13 cellular contexts compared by ENCODE assay signal in genomic region chr17:41576740-41577139, GRCh38. TPM values are rescaled to one million over a fixed set of nuclear protein-coding genes. Genes with fewer than 3 reads are reported as not detected.
DNase-seq lines count a peak whose midpoint lies in the region; ATAC-seq, FAIRE-seq and TF ChIP-seq lines count a peak whose summit lies in the region.
"Not testable (repeated sequence)": the region's sequence is repeated elsewhere in the genome, so short reads cannot be mapped to it uniquely, and the experiment has no call there.
"Had no signal": no experiment of that assay in that cellular context is flagged by ENCODE, and none has a peak within 500 bp of the region (broad histone marks: within the 10 kb centered on the region; RNA-seq: fewer than 3 reads in every experiment).

No MANE protein-coding gene starts in this region.

- TF ChIP-seq POLR2A in K562 (conservative IDR thresholded peaks at IDR 0.05); stomach (IDR thresholded peaks at IDR 0.05): not testable (repeated sequence)

- not testable (repeated sequence) for H3K27me3 Mint-ChIP-seq in Calu3 (ENCODE audit: unreplicated experiment)

- not testable (repeated sequence) for TF ChIP-seq CTCF in Calu3 (IDR thresholded peaks at IDR 0.05; ENCODE audit: unreplicated experiment); K562 (IDR thresholded peaks at IDR 0.05 in 2 of 3, conservative IDR thresholded peaks at IDR 0.05 in 1 of 3; ENCODE audit: insufficient read depth in 2 of 3, low read depth in 1 of 3, low read length in 3 of 3); mucosa of descending colon (IDR thresholded peaks at IDR 0.05); stomach (IDR thresholded peaks at IDR 0.05)
- 0 out of 2 replicates have a peak, but pooled peaks have one; percentile 30 for TF ChIP-seq CTCF in PC-9 (conservative IDR thresholded peaks at IDR 0.05)

- H3K9me2 ChIP-seq in PC-9 (ENCODE audit: insufficient read depth) = not testable (repeated sequence)

- H3K4me1 ChIP-seq in PC-9 (replicated peaks; ENCODE audit: insufficient read depth) (peaks cover 44% of the 10 kb centered on the region), K562 (replicated peaks in 1 of 2; ENCODE audit: control insufficient read depth in 2 of 2, insufficient read depth in 2 of 2, low read length in 2 of 2) (peaks cover 2 to 14% of the 10 kb centered on the region in 2 experiments; a peak in 3 of 5 replicates)
- not testable (repeated sequence) for H3K4me1 ChIP-seq in mucosa of descending colon (ENCODE audit: low read depth); stomach

- H3K9me3 ChIP-seq in PC-9 (ENCODE audit: insufficient read depth, low read depth); K562 (replicated peaks; ENCODE audit: control insufficient read depth, insufficient read depth, low read depth, low read length); mucosa of descending colon; stomach: not testable (repeated sequence)

- not testable (repeated sequence) for H3K4me2 ChIP-seq in PC-9; K562 (ENCODE audit: insufficient read depth, low read length)

- not testable (repeated sequence) for TF ChIP-seq EP300 in K562 (IDR thresholded peaks at IDR 0.05; ENCODE audit: low read length); stomach (IDR thresholded peaks at IDR 0.05)

- in situ Hi-C loops in K562 (cut with MboI) = not testable (repeated sequence)

- H3K4me3 ChIP-seq in PC-9, K562, mucosa of descending colon, stomach: not testable (repeated sequence)

- CTCF ChIA-PET in Calu3 (lab: Charles Lee) (interaction anchor here (0.6 to 2.3 kb wide), 3 partner anchors 28 to 1358 kb away, joined by 4 to 5 read pairs (median 4); partner anchors contain the start of gene WIPF2), PC-9 (lab: Charles Lee) (interaction anchor here (1.3 kb wide), 1 partner anchor 28 kb away, joined by 7 read pairs; no protein-coding TSS in a partner anchor), K562 (lab: Yijun Ruan, JAX; ENCODE audit: low intra/inter-chr PET ratio) (interaction anchor here (0.7 kb wide), 1 partner anchor 71 kb away, joined by 3 read pairs; no protein-coding TSS in a partner anchor)

- H3K36me3 Mint-ChIP-seq in Calu3 (ENCODE audit: insufficient read depth, unreplicated experiment) = not testable (repeated sequence)

- not testable (repeated sequence) for H3K9me3 Mint-ChIP-seq in Calu3 (ENCODE audit: low read depth, unreplicated experiment)

- H3K27me3 ChIP-seq in PC-9 (ENCODE audit: insufficient read depth, low read depth) = not testable (repeated sequence)
- H3K27me3 ChIP-seq in K562 (ENCODE audit: control insufficient read depth in 2 of 2, insufficient read depth in 2 of 2, low read length in 2 of 2) = peaks cover 13 to 20% of the 10 kb centered on the region in 2 experiments
- peaks cover 0 to 77% (median 15%) of the 10 kb centered on the region in 3 donors for H3K27me3 ChIP-seq in stomach

- 0% methylated on average over 2 of the region's 4 CpGs for WGBS in K562 (ENCODE audit: insufficient coverage, low coverage, missing lambda C conversion rate)
- 61 to 94% (median 76%) methylated on average over 2 to 4 of the region's 4 CpGs for WGBS in stomach, 5 donors

- POLR2A ChIA-PET in PC-9 (lab: Charles Lee; ENCODE audit: unreplicated experiment) = interaction anchor here (0.6 kb wide), 1 partner anchor 1017 kb away, joined by 3 read pairs; no protein-coding TSS in a partner anchor
- POLR2A ChIA-PET in K562 (lab: Yijun Ruan, JAX) = not testable (repeated sequence)

- not testable (repeated sequence) for H2AFZ ChIP-seq in PC-9; K562 (ENCODE audit: low read depth, low read length)

- BruUV-seq in Calu3 (replicated peaks; lab: Mats Ljungman, UMichigan); PC-9 (replicated peaks; lab: Mats Ljungman, UMichigan); K562 (replicated peaks; lab: Mats Ljungman, UMichigan): not testable (repeated sequence)

- not testable (repeated sequence) for H3K36me3 ChIP-seq in PC-9 (ENCODE audit: low read depth); K562 (ENCODE audit: control insufficient read depth, insufficient read depth, low read length); mucosa of descending colon (ENCODE audit: low read depth); stomach

- H3K9ac ChIP-seq in K562 (ENCODE audit: insufficient read depth in 1 of 2, low read depth in 2 of 2, low read length in 2 of 2) = not testable (repeated sequence)

- TF ChIP-seq RAD21 in K562 (CRISPR knock-in tag; conservative IDR thresholded peaks at IDR 0.05 in 1 of 2, IDR thresholded peaks at IDR 0.05 in 1 of 2) = not testable (repeated sequence)

- H3K79me2 ChIP-seq in PC-9 (ENCODE audit: low read depth); K562 (ENCODE audit: control insufficient read depth, insufficient read depth, low read length): not testable (repeated sequence)

- intact Hi-C loops in Calu3 (cut with micrococcal nuclease; ENCODE audit: unreplicated experiment); K562 (cut with micrococcal nuclease); mucosa of descending colon (cut with DNase I, micrococcal nuclease); stomach (cut with DNase I; ENCODE audit: low total_unique reads): not testable (repeated sequence)
- intact Hi-C loops in PC-9 (cut with micrococcal nuclease; ENCODE audit: unreplicated experiment) = loop anchor here (5.0 kb wide), 1 partner anchor 46 kb away; the partner anchor contains the start of gene KRT17

- not testable (repeated sequence) for H3K9me1 ChIP-seq in K562 (ENCODE audit: control insufficient read depth, insufficient read depth, low read length)

- not testable (repeated sequence) for H3K27ac Mint-ChIP-seq in Calu3 (ENCODE audit: unreplicated experiment)

- not testable (repeated sequence) for H3K27ac ChIP-seq in PC-9; K562 (ENCODE audit: extremely low read depth, low read depth, low read length); stomach

- ATAC-seq in K562 (peak; percentile 26; the same call in 2 of the 3 replicates), esophagus mucosa (peak; percentile 81), mucosa of descending colon (peak; percentile 57)

- peak; percentile 59 for DNase-seq in Calu3
- DNase-seq in M059J (ENCODE audit: low read depth) = peak; percentile 8
- DNase-seq in NCI-H345 treated with DMSO at 0.1 percent for 48 hours (lab: John Stamatoyannopoulos, UW; ENCODE audit: unreplicated experiment) = peak; percentile 11
- DNase-seq in PC-9 = peak; percentile 56 to 67
- DNase-seq in K562 (ENCODE audit: extremely low read depth in 1 of 4, low spot score in 3 of 4) = peak in 2 of 4 experiments; percentile 23 to 25
- DNase-seq in mucosa of descending colon = not testable (repeated sequence)
- DNase-seq in stomach = peak; percentile 28

- not testable (repeated sequence) for H3K4me3 Mint-ChIP-seq in Calu3 (ENCODE audit: low read depth, unreplicated experiment)

- H3K4me1 Mint-ChIP-seq in Calu3 (ENCODE audit: low read depth, unreplicated experiment) = peaks cover 20% of the 10 kb centered on the region

- peaks cover 29% of the 10 kb centered on the region; the same call in 1 of the 2 replicates for H3F3A ChIP-seq in PC-9 (ENCODE audit: insufficient read depth, low read depth)

- not testable (repeated sequence) for H4K20me1 ChIP-seq in PC-9 (ENCODE audit: insufficient read depth); K562 (replicated peaks; ENCODE audit: control insufficient read depth, insufficient read depth, low read length)

- not testable (repeated sequence) for FAIRE-seq in K562 (lab: Jason Lieb, UNC)

RNA-seq across cellular contexts. Expression of gene KRT9, which starts 4.9 kb away (rescaled TPM):
- total RNA-seq in Calu3 (2022) (not detected in 2 replicates), PC-9 (2021) (0.55 and 0.73 TPM in 2 replicates), K562 (2014; rRNA removed) (not detected in 2 replicates), K562 (2014; rRNA removed; fragmentation: Illumina TruSeq; extraction: Trizol) (not detected in 2 replicates), K562 (2015; rRNA removed; fragmentation: Illumina TruSeq; extraction: Trizol) (not detected in 2 replicates), K562 (2021) (not detected in 2 replicates), esophagus mucosa (0.16 TPM), mucosa of descending colon (not detected), stomach (not detected)
- not detected in 2 replicates for total RNA-seq in M059J (2014; rRNA removed; shearing (Covaris generic))
- not detected in 2 replicates for total RNA-seq in K562 (2011; cell fraction: chromatin; rRNA removed; ENCODE audit: low replicate concordance)
- not detected in 2 replicates for total RNA-seq in K562 (2011; cell fraction: nucleolus; rRNA removed)
- not detected in 2 replicates for total RNA-seq in K562 (2011; cell fraction: nucleoplasm; rRNA removed)
- polyA plus RNA-seq in K562 (2011; rRNA removed) (not detected in 2 replicates), K562 (2014; fragmentation: Illumina TruSeq; extraction: Trizol) (not detected in 2 replicates), K562 (2014; fragmentation: Nextera tagmentation; extraction: Ambion mirVana) (under 1 TPM in 1 of 2 experiments, not detected in 1; 0.03 TPM), K562 (2014; rRNA removed) (not detected in 2 replicates), stomach (not detected)
- polyA plus RNA-seq in K562 (2011; cell fraction: cytosol; rRNA removed) = 0.03 TPM in 1 of 2 replicates, not detected in the other
- not detected in 2 replicates for polyA plus RNA-seq in K562 (2011; cell fraction: nucleus; rRNA removed)
- polyA plus RNA-seq in K562 (2012) = not detected in 2 replicates
- not detected in 2 replicates for polyA minus RNA-seq in K562 (2011; rRNA and poly(A)+ RNA removed)
- not detected in 2 replicates for polyA minus RNA-seq in K562 (2011; cell fraction: cytosol; rRNA and poly(A)+ RNA removed)
- polyA minus RNA-seq in K562 (2011; cell fraction: nucleus; rRNA and poly(A)+ RNA removed) = not detected in 2 replicates
- total RNA-seq: Caco-2; CD4-positive, alpha-beta T cell; T-helper 17 cell had no signal
- polyA plus RNA-seq: IgD-negative memory B cell, SK-N-SH had no signal

RNA-seq across cellular contexts. Expression of gene KRT14, which starts 10.0 kb away (rescaled TPM):
- total RNA-seq in Calu3 (2022) (3.8 and 12.2 TPM in 2 replicates), PC-9 (2021) (2.2 and 2.5 TPM in 2 replicates), K562 (2014; rRNA removed) (not detected in 2 replicates), K562 (2014; rRNA removed; fragmentation: Illumina TruSeq; extraction: Trizol) (not detected in 2 replicates), K562 (2015; rRNA removed; fragmentation: Illumina TruSeq; extraction: Trizol) (not detected in 2 replicates), K562 (2021) (not detected in 2 replicates), esophagus mucosa (5,105 TPM), mucosa of descending colon (under 1 TPM in 1 of 3 donors, not detected in 2; 0.67 TPM), stomach (1 to 10 TPM in 1 of 5 donors, not detected in 4; 1.3 TPM)
- total RNA-seq in M059J (2014; rRNA removed; shearing (Covaris generic)) = 0.27 TPM in 1 of 2 replicates, not detected in the other
- total RNA-seq in K562 (2011; cell fraction: chromatin; rRNA removed; ENCODE audit: low replicate concordance) = not detected in 2 replicates
- total RNA-seq in K562 (2011; cell fraction: nucleolus; rRNA removed) = not detected in 2 replicates
- total RNA-seq in K562 (2011; cell fraction: nucleoplasm; rRNA removed) = not detected in 2 replicates
- polyA plus RNA-seq in K562 (2011; rRNA removed) (0.08 and 0.22 TPM in 2 replicates), K562 (2014; fragmentation: Illumina TruSeq; extraction: Trizol) (not detected in 2 replicates), K562 (2014; fragmentation: Nextera tagmentation; extraction: Ambion mirVana) (not detected), K562 (2014; rRNA removed) (not detected in 2 replicates), stomach (100 to 1,000 TPM in 1 of 3 donors, 1 to 10 TPM in 1, not detected in 1; 2.4 to 164 TPM)
- 0.09 TPM in 1 of 2 replicates, not detected in the other for polyA plus RNA-seq in K562 (2011; cell fraction: cytosol; rRNA removed)
- polyA plus RNA-seq in K562 (2011; cell fraction: nucleus; rRNA removed) = not detected in 2 replicates
- not detected in 2 replicates for polyA plus RNA-seq in K562 (2012)
- not detected in 2 replicates for polyA minus RNA-seq in K562 (2011; rRNA and poly(A)+ RNA removed)
- not detected in 2 replicates for polyA minus RNA-seq in K562 (2011; cell fraction: cytosol; rRNA and poly(A)+ RNA removed)
- polyA minus RNA-seq in K562 (2011; cell fraction: nucleus; rRNA and poly(A)+ RNA removed) = not detected in 2 replicates
- total RNA-seq: Caco-2; CD4-positive, alpha-beta T cell; T-helper 17 cell had no signal
- polyA plus RNA-seq: IgD-negative memory B cell, SK-N-SH had no signal

RNA-seq across cellular contexts. Expression of gene KRT16, which starts 35.8 kb away (rescaled TPM):
- total RNA-seq in Calu3 (2022) = 3.8 and 4.2 TPM in 2 replicates
- total RNA-seq in M059J (2014; rRNA removed; shearing (Covaris generic)) = 0.15 and 0.34 TPM in 2 replicates
- 41.7 and 53.5 TPM in 2 replicates for total RNA-seq in PC-9 (2021)
- total RNA-seq in K562 (2011; cell fraction: chromatin; rRNA removed; ENCODE audit: low replicate concordance) = not detected in 2 replicates
- not detected in 2 replicates for total RNA-seq in K562 (2011; cell fraction: nucleolus; rRNA removed)
- total RNA-seq in K562 (2011; cell fraction: nucleoplasm; rRNA removed) = not detected in 2 replicates
- total RNA-seq in K562 (2014; rRNA removed) = not detected in 2 replicates
- not detected in 2 replicates for total RNA-seq in K562 (2014; rRNA removed; fragmentation: Illumina TruSeq; extraction: Trizol)
- total RNA-seq in K562 (2015; rRNA removed; fragmentation: Illumina TruSeq; extraction: Trizol) = not detected in 2 replicates
- not detected in 2 replicates for total RNA-seq in K562 (2021)
- 0.04 TPM in 1 of 2 replicates, not detected in the other for polyA plus RNA-seq in K562 (2011; rRNA removed)
- not detected in 2 replicates for polyA plus RNA-seq in K562 (2011; cell fraction: cytosol; rRNA removed)
- polyA plus RNA-seq in K562 (2011; cell fraction: nucleus; rRNA removed) = not detected in 2 replicates
- not detected in 2 replicates for polyA plus RNA-seq in K562 (2012)
- not detected in 2 replicates for polyA plus RNA-seq in K562 (2014; fragmentation: Illumina TruSeq; extraction: Trizol)
- polyA plus RNA-seq in K562 (2014; fragmentation: Nextera tagmentation; extraction: Ambion mirVana) = not detected
- not detected in 2 replicates for polyA plus RNA-seq in K562 (2014; rRNA removed)
- not detected in 2 replicates for polyA minus RNA-seq in K562 (2011; rRNA and poly(A)+ RNA removed)
- not detected in 2 replicates for polyA minus RNA-seq in K562 (2011; cell fraction: cytosol; rRNA and poly(A)+ RNA removed)
- not detected in 2 replicates for polyA minus RNA-seq in K562 (2011; cell fraction: nucleus; rRNA and poly(A)+ RNA removed)
- total RNA-seq in esophagus mucosa = 2,310 TPM
- total RNA-seq in mucosa of descending colon = not detected
- total RNA-seq in stomach = 1 to 10 TPM in 1 of 5 donors, not detected in 4; 1.1 TPM
- polyA plus RNA-seq in stomach = 10 to 100 TPM in 1 of 3 donors, 1 to 10 TPM in 1, not detected in 1; 1.3 to 32.8 TPM
- total RNA-seq: Caco-2; CD4-positive, alpha-beta T cell; T-helper 17 cell had no signal
- polyA plus RNA-seq: IgD-negative memory B cell, SK-N-SH had no signal

RNA-seq across cellular contexts. Expression of gene KRT17, which starts 47.6 kb away (rescaled TPM):
- total RNA-seq in Calu3 (2022) = 472 and 593 TPM in 2 replicates
- 6.7 and 8.5 TPM in 2 replicates for total RNA-seq in M059J (2014; rRNA removed; shearing (Covaris generic))
- 29.0 and 80.8 TPM in 2 replicates for total RNA-seq in PC-9 (2021)
- not detected in 2 replicates for total RNA-seq in K562 (2011; cell fraction: chromatin; rRNA removed; ENCODE audit: low replicate concordance)
- not detected in 2 replicates for total RNA-seq in K562 (2011; cell fraction: nucleolus; rRNA removed)
- total RNA-seq in K562 (2011; cell fraction: nucleoplasm; rRNA removed) = not detected in 2 replicates
- total RNA-seq in K562 (2014; rRNA removed) = 0.23 TPM in 1 of 2 replicates, not detected in the other
- total RNA-seq in K562 (2014; rRNA removed; fragmentation: Illumina TruSeq; extraction: Trizol) = not detected in 2 replicates
- total RNA-seq in K562 (2015; rRNA removed; fragmentation: Illumina TruSeq; extraction: Trizol) = not detected in 2 replicates
- total RNA-seq in K562 (2021) = not detected in 2 replicates
- 0.16 and 0.25 TPM in 2 replicates for polyA plus RNA-seq in K562 (2011; rRNA removed)
- polyA plus RNA-seq in K562 (2011; cell fraction: cytosol; rRNA removed) = not detected in 2 replicates
- polyA plus RNA-seq in K562 (2011; cell fraction: nucleus; rRNA removed) = 0.18 TPM in 1 of 2 replicates, not detected in the other
- 0.44 TPM in 1 of 2 replicates, not detected in the other for polyA plus RNA-seq in K562 (2012)
- not detected in 2 replicates for polyA plus RNA-seq in K562 (2014; fragmentation: Illumina TruSeq; extraction: Trizol)
- not detected for polyA plus RNA-seq in K562 (2014; fragmentation: Nextera tagmentation; extraction: Ambion mirVana)
- not detected in 2 replicates for polyA plus RNA-seq in K562 (2014; rRNA removed)
- polyA minus RNA-seq in K562 (2011; rRNA and poly(A)+ RNA removed) = not detected in 2 replicates
- polyA minus RNA-seq in K562 (2011; cell fraction: cytosol; rRNA and poly(A)+ RNA removed) = 10.2 and 35.5 TPM in 2 replicates
- 3.6 and 8.2 TPM in 2 replicates for polyA minus RNA-seq in K562 (2011; cell fraction: nucleus; rRNA and poly(A)+ RNA removed)
- total RNA-seq in esophagus mucosa = 380 TPM
- under 1 TPM in 1 of 3 donors, not detected in 2; 0.76 TPM for total RNA-seq in mucosa of descending colon
- total RNA-seq in stomach = 10 to 100 TPM in 2 of 5 donors, 1 to 10 TPM in 2, not detected in 1; 1.6 to 13.6 (median 8.1) TPM
- polyA plus RNA-seq in stomach = 10 to 100 TPM in 1 of 3 donors, 1 to 10 TPM in 2; 2.0 to 14.2 (median 6.0) TPM
- total RNA-seq: CD4-positive, alpha-beta T cell; T-helper 17 cell had no signal
- polyA plus RNA-seq: IgD-negative memory B cell had no signal

RNA-seq across cellular contexts. Expression of gene KRT19, which starts 48.6 kb away (rescaled TPM):
- total RNA-seq in Calu3 (2022) (2,554 and 3,048 TPM in 2 replicates), PC-9 (2021) (1,811 and 2,277 TPM in 2 replicates), K562 (2014; rRNA removed) (120 and 137 TPM in 2 replicates), K562 (2014; rRNA removed; fragmentation: Illumina TruSeq; extraction: Trizol) (25.8 and 41.2 TPM in 2 replicates), K562 (2015; rRNA removed; fragmentation: Illumina TruSeq; extraction: Trizol) (91.7 and 92.6 TPM in 2 replicates), K562 (2021) (151 TPM in 2 replicates), esophagus mucosa (366 TPM), mucosa of descending colon (1,000 to 10,000 TPM in 2 of 3 donors, 100 to 1,000 TPM in 1; 723 to 2,357 (median 1,709) TPM), stomach (1,000 to 10,000 TPM in 1 of 5 donors, 100 to 1,000 TPM in 4; 218 to 2,364 (median 659) TPM)
- total RNA-seq in M059J (2014; rRNA removed; shearing (Covaris generic)) = 0.69 and 1.6 TPM in 2 replicates
- 25.0 and 82.2 TPM in 2 replicates for total RNA-seq in K562 (2011; cell fraction: chromatin; rRNA removed; ENCODE audit: low replicate concordance)
- total RNA-seq in K562 (2011; cell fraction: nucleolus; rRNA removed) = 61.2 and 82.9 TPM in 2 replicates
- 39.3 and 39.4 TPM in 2 replicates for total RNA-seq in K562 (2011; cell fraction: nucleoplasm; rRNA removed)
- polyA plus RNA-seq in K562 (2011; rRNA removed) (96.3 and 121 TPM in 2 replicates), K562 (2014; fragmentation: Illumina TruSeq; extraction: Trizol) (66.5 and 76.7 TPM in 2 replicates), K562 (2014; fragmentation: Nextera tagmentation; extraction: Ambion mirVana) (10 to 100 TPM; 18.5 to 21.5 TPM), K562 (2014; rRNA removed) (80.2 and 104 TPM in 2 replicates), stomach (1,000 to 10,000 TPM in 1 of 3 donors, 100 to 1,000 TPM in 2; 431 to 1,737 (median 761) TPM)
- polyA plus RNA-seq in K562 (2011; cell fraction: cytosol; rRNA removed) = 119 and 275 TPM in 2 replicates
- 88.5 and 137 TPM in 2 replicates for polyA plus RNA-seq in K562 (2011; cell fraction: nucleus; rRNA removed)
- polyA plus RNA-seq in K562 (2012) = 152 and 175 TPM in 2 replicates
- 67.1 and 116 TPM in 2 replicates for polyA minus RNA-seq in K562 (2011; rRNA and poly(A)+ RNA removed)
- polyA minus RNA-seq in K562 (2011; cell fraction: cytosol; rRNA and poly(A)+ RNA removed) = 126 and 127 TPM in 2 replicates
- 31.4 and 35.8 TPM in 2 replicates for polyA minus RNA-seq in K562 (2011; cell fraction: nucleus; rRNA and poly(A)+ RNA removed)
- total RNA-seq: CD4-positive, alpha-beta T cell; T-helper 17 cell had no signal
- polyA plus RNA-seq: IgD-negative memory B cell had no signal

Comparison
In these comparisons a context has a peak if more than half of its experiments do, and no peak if none do; other contexts are left out.
1. ATAC-seq: peak in every context shown above with its lines; median percentile 81 in esophagus mucosa; 57 in mucosa of descending colon; 26 in K562.
2. RNA of gene KRT14, which starts 10.0 kb away (total RNA-seq): 5,105 TPM in esophagus mucosa (single experiment); 3.8 to 12.2 TPM in Calu3, 2.2 to 2.5 TPM in PC-9, 0.27 TPM in M059J, 0.67 TPM in mucosa of descending colon, not detected in K562 and 1.3 TPM in stomach; every median in the first group is over 100 times any median in the second.
3. RNA of gene KRT16, which starts 35.8 kb away (total RNA-seq): 2,310 TPM in esophagus mucosa (single experiment); 41.7 to 53.5 TPM in PC-9, 3.8 to 4.2 TPM in Calu3, 0.15 to 0.34 TPM in M059J, not detected in mucosa of descending colon, not detected in K562 and 1.1 TPM in stomach; every median in the first group is over 10 times any median in the second.